In genomic region chr10:97234403-97234802, GRCh38 we compare ENCODE assay signal across 8 cellular contexts. TPM values are rescaled to one million over a fixed set of nuclear protein-coding genes. Genes with fewer than 3 reads are reported as not detected.
A peak's percentile ranks its signal among the peaks of the same experiment; 100 is the strongest.
DNase-seq lines count a peak whose midpoint lies in the region; ATAC-seq and TF ChIP-seq lines count a peak whose summit lies in the region.

No MANE protein-coding gene starts in this region.

- H4K20me1 ChIP-seq in fibroblast of lung (ENCODE audit: control insufficient read depth, extremely low read depth, insufficient read depth, low read length), result no peaks in the 10 kb centered on the region

- intact Hi-C loops in CD8-positive, alpha-beta T cell (cut with DNase I, micrococcal nuclease), result loop anchor here in 1 of 2 experiments (1.0 kb wide), 1 partner anchor 161 kb away; no protein-coding TSS in a partner anchor

- H3K36me3 ChIP-seq in CD8-positive, alpha-beta T cell (ENCODE audit: insufficient read depth, low read length), result peaks cover 13% of the 10 kb centered on the region
- no peaks in the 10 kb centered on the region for H3K36me3 ChIP-seq in fibroblast of lung (ENCODE audit: control insufficient read depth, insufficient read depth, low read length)

- no peak overlapping the region for H3K27ac Mint-ChIP-seq in CD8-positive, alpha-beta T cell
- H3K27ac Mint-ChIP-seq in stimulated activated effector memory CD8-positive, alpha-beta T cell treated with anti-CD3 and anti-CD28 coated beads, Interleukin-12 subunit alpha, Interleukin-12 subunit beta, amount 100 ng/mL, for 72 hours, result no peak overlapping the region

- CTCF ChIA-PET in CD8-positive, alpha-beta T cell (lab: Charles Lee), result interaction anchor here (1.0 to 4.4 kb wide), 8 partner anchors 9 to 161 kb away, joined by 3 to 23 read pairs (median 4); no protein-coding TSS in a partner anchor

- H2AFZ ChIP-seq in fibroblast of lung (ENCODE audit: low read length), result no peak overlapping the region

- no peaks in the 10 kb centered on the region for H3K27me3 ChIP-seq in CD8-positive, alpha-beta T cell (ENCODE audit: insufficient read depth, low read length)
- no peaks in the 10 kb centered on the region for H3K27me3 ChIP-seq in fibroblast of lung (ENCODE audit: control insufficient read depth, insufficient read depth, low read length)

- no peak for DNase-seq in CD8-positive, alpha-beta T cell
- DNase-seq in HT1080 (ENCODE audit: low read depth) (peak; percentile 33), RKO (ENCODE audit: low spot score) (peak; percentile 57), fibroblast of lung (ENCODE audit: low read depth in 2 of 2) (peak; percentile 33 to 67), renal cortical epithelial cell (ENCODE audit: low read depth) (peak; percentile 57)
- DNase-seq in stimulated activated effector memory CD8-positive, alpha-beta T cell treated with anti-CD3 and anti-CD28 coated beads, Interleukin-12 subunit alpha, Interleukin-12 subunit beta, amount 100 ng/mL, for 72 hours (ENCODE audit: low spot score in 2 of 2), result no peak

- no peak overlapping the region for H3K4me3 ChIP-seq in CD8-positive, alpha-beta T cell (ENCODE audit: low read depth, low read length)
- no peak overlapping the region for H3K4me3 ChIP-seq in fibroblast of lung (replicated peaks in 1 of 4; ENCODE audit: control extremely low read depth in 1 of 4, insufficient read depth in 1 of 4, low read depth in 3 of 4, low read length in 4 of 4)

- no peaks in the 10 kb centered on the region for H3K79me2 ChIP-seq in fibroblast of lung (ENCODE audit: control insufficient read depth, insufficient read depth, low read length)

- no peak for ATAC-seq in CD8-positive, alpha-beta T cell
- no peak for ATAC-seq in HG02938 (IDR thresholded peaks at IDR 0.05; ENCODE audit: unreplicated experiment)
- ATAC-seq in stimulated activated effector memory CD8-positive, alpha-beta T cell treated with anti-CD3 and anti-CD28 coated beads, Interleukin-12 subunit alpha, Interleukin-12 subunit beta, amount 100 ng/mL, for 72 hours, result no peak
- no peak for ATAC-seq in HG02840 (IDR thresholded peaks at IDR 0.05; ENCODE audit: low FRiP score, unreplicated experiment)

- H3K27me3 Mint-ChIP-seq in CD8-positive, alpha-beta T cell (ENCODE audit: low read depth), result no peaks in the 10 kb centered on the region

- peak; percentile 45 for TF ChIP-seq CTCF in CD8-positive, alpha-beta T cell (IDR thresholded peaks at IDR 0.05)
- peak; percentile 48 to 72 for TF ChIP-seq CTCF in fibroblast of lung (conservative IDR thresholded peaks at IDR 0.05 in 1 of 2, IDR thresholded peaks at IDR 0.05 in 1 of 2; ENCODE audit: low read depth in 1 of 2, low read length in 2 of 2)

- POLR2A ChIA-PET in CD8-positive, alpha-beta T cell (lab: Charles Lee), result interaction anchor here (0.8 kb wide), 1 partner anchor 14 kb away, joined by 3 read pairs; no protein-coding TSS in a partner anchor

- peaks cover 48% of the 10 kb centered on the region for H3K36me3 Mint-ChIP-seq in CD8-positive, alpha-beta T cell
- peaks cover 77% of the 10 kb centered on the region for H3K36me3 Mint-ChIP-seq in stimulated activated effector memory CD8-positive, alpha-beta T cell treated with anti-CD3 and anti-CD28 coated beads, Interleukin-12 subunit alpha, Interleukin-12 subunit beta, amount 100 ng/mL, for 72 hours

- no peak overlapping the region for H3K9ac ChIP-seq in fibroblast of lung (ENCODE audit: insufficient read depth, low read length)

- H3K9me3 Mint-ChIP-seq in CD8-positive, alpha-beta T cell, result no peaks in the 10 kb centered on the region
- no peaks in the 10 kb centered on the region for H3K9me3 Mint-ChIP-seq in stimulated activated effector memory CD8-positive, alpha-beta T cell treated with anti-CD3 and anti-CD28 coated beads, Interleukin-12 subunit alpha, Interleukin-12 subunit beta, amount 100 ng/mL, for 72 hours

- no peak overlapping the region for H3K4me3 Mint-ChIP-seq in CD8-positive, alpha-beta T cell
- H3K4me3 Mint-ChIP-seq in stimulated activated effector memory CD8-positive, alpha-beta T cell treated with anti-CD3 and anti-CD28 coated beads, Interleukin-12 subunit alpha, Interleukin-12 subunit beta, amount 100 ng/mL, for 72 hours, result no peak overlapping the region

- no peaks in the 10 kb centered on the region for H3K9me3 ChIP-seq in CD8-positive, alpha-beta T cell (ENCODE audit: low read length)
- no peaks in the 10 kb centered on the region for H3K9me3 ChIP-seq in fibroblast of lung (ENCODE audit: control insufficient read depth, insufficient read depth, low read depth, low read length)

- no peaks in the 10 kb centered on the region for H3K4me1 ChIP-seq in CD8-positive, alpha-beta T cell (ENCODE audit: insufficient read depth, low read length)
- no peaks in the 10 kb centered on the region for H3K4me1 ChIP-seq in fibroblast of lung (ENCODE audit: control insufficient read depth, extremely low read depth, insufficient read depth, low read length)

- H3K27ac ChIP-seq in CD8-positive, alpha-beta T cell (ENCODE audit: low read depth, low read length), result no peak overlapping the region
- H3K27ac ChIP-seq in fibroblast of lung (ENCODE audit: insufficient read depth, low read length), result no peak overlapping the region

- H3K4me1 Mint-ChIP-seq in CD8-positive, alpha-beta T cell (ENCODE audit: low read depth), result no peaks in the 10 kb centered on the region
- H3K4me1 Mint-ChIP-seq in stimulated activated effector memory CD8-positive, alpha-beta T cell treated with anti-CD3 and anti-CD28 coated beads, Interleukin-12 subunit alpha, Interleukin-12 subunit beta, amount 100 ng/mL, for 72 hours, result peaks cover 11% of the 10 kb centered on the region

- no peak overlapping the region for H3K4me2 ChIP-seq in fibroblast of lung (ENCODE audit: extremely low read depth, insufficient read depth, low read length)

RNA-seq across cellular contexts. Expression of gene SLIT1, which starts 48.6 kb away (rescaled TPM):
- total RNA-seq in CD8-positive, alpha-beta T cell, result under 1 TPM; 0.17 to 0.35 TPM
- 0.07 TPM in 1 of 2 replicates, not detected in the other for total RNA-seq in HT1080 (2014; rRNA removed; shearing (Covaris generic))
- polyA plus RNA-seq in HT1080 (2015; cell fraction: cytosol; rRNA removed), result 0.01 TPM in 1 of 2 replicates, not detected in the other
- polyA plus RNA-seq in HT1080 (2015; cell fraction: nucleus; rRNA removed), result 0.05 and 0.10 TPM in 2 replicates
- total RNA-seq in fibroblast of lung (under 0.01 and 0.17 TPM in 2 replicates), renal cortical epithelial cell (under 0.01 TPM in 1 of 2 replicates, not detected in the other)
- 0.01 and 0.02 TPM in 2 replicates for polyA plus RNA-seq in fibroblast of lung
- polyA plus RNA-seq in fibroblast of lung (2012), result 0.01 TPM in 1 of 2 replicates, not detected in the other
- polyA minus RNA-seq in fibroblast of lung (ENCODE audit: low replicate concordance), result not detected in 2 replicates

RNA-seq across cellular contexts. Expression of gene ARHGAP19, which starts 58.0 kb away (rescaled TPM):
- total RNA-seq in CD8-positive, alpha-beta T cell, result 1 to 10 TPM; 5.7 to 6.4 TPM
- 9.0 and 11.1 TPM in 2 replicates for total RNA-seq in HT1080 (2014; rRNA removed; shearing (Covaris generic))
- polyA plus RNA-seq in HT1080 (2015; cell fraction: cytosol; rRNA removed), result 9.9 and 12.4 TPM in 2 replicates
- polyA plus RNA-seq in HT1080 (2015; cell fraction: nucleus; rRNA removed), result 19.4 and 27.8 TPM in 2 replicates
- total RNA-seq in fibroblast of lung, result 4.6 and 7.4 TPM in 2 replicates
- 5.6 and 9.0 TPM in 2 replicates for polyA plus RNA-seq in fibroblast of lung
- polyA plus RNA-seq in fibroblast of lung (2012), result 3.2 and 7.3 TPM in 2 replicates
- polyA minus RNA-seq in fibroblast of lung (ENCODE audit: low replicate concordance), result 3.6 and 9.7 TPM in 2 replicates
- 3.2 and 3.6 TPM in 2 replicates for total RNA-seq in renal cortical epithelial cell

Comparison
In these comparisons a context has a peak if more than half of its experiments do, and no peak if none do; other contexts are left out.
1. DNase-seq: peak in HT1080 (single experiment), RKO (single experiment), fibroblast of lung (2 of 2) and renal cortical epithelial cell (single experiment); none in CD8-positive, alpha-beta T cell (0 of 7) and stimulated activated effector memory CD8-positive, alpha-beta T cell treated with anti-CD3 and anti-CD28 coated beads, Interleukin-12 subunit alpha, Interleukin-12 subunit beta, amount 100 ng/mL, for 72 hours (0 of 2).